ENCODE assay signal across 9 cellular contexts in genomic region chr7:97011104-97011503, GRCh38. TPM values are rescaled to one million over a fixed set of nuclear protein-coding genes. Genes with fewer than 3 reads are reported as not detected.
"Had no signal": no experiment of that assay in that cellular context is flagged by ENCODE, and none has a peak within 500 bp of the region (broad histone marks: within the 10 kb centered on the region; RNA-seq: fewer than 3 reads in every experiment).

No MANE protein-coding gene starts in this region.

- H3K4me3 Mint-ChIP-seq: HFFc6 had no signal

- H3K4me3 ChIP-seq: HAP-1, K562 had no signal

- H3K9me3 Mint-ChIP-seq: HFFc6 had no signal

- H3K9me3 ChIP-seq: HAP-1 had no signal

- H3K27ac Mint-ChIP-seq: HFFc6 had no signal

- DNase-seq: GOT3, H7, HFFc6, IMR-90, KG1 had no signal

- ATAC-seq: HCT116, K562 had no signal

RNA-seq across cellular contexts. Expression of gene DLX6, which starts 5.8 kb away (rescaled TPM):
- total RNA-seq: H7, HFFc6, HT-29, IMR-90, K562 had no signal
- polyA plus RNA-seq: IMR-90, K562 had no signal

RNA-seq across cellular contexts. Expression of gene DLX5, which starts 13.5 kb away (rescaled TPM):
- total RNA-seq: H7, HFFc6, HT-29, IMR-90, K562 had no signal
- polyA plus RNA-seq: IMR-90, K562 had no signal
